ENCODE assay signal across 14 cellular contexts in the genomic region with DNA sequence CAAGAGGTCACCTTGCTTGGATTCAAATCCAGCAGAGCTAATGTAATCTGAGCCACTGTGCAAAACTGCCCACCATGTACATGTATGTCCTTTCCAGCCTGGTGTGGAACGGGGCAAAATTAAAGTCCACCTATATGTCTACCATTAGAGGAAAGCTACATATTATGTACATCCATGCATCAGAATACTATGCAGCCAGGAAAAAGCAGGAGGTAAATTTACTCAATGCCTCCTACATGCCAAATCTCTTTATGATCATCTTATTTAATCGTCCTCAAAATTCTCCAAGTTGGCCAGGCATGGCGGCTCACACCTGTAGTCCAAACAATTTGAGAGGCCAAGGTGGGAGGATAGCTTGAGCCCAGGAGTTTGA. TPM values are rescaled to one million over a fixed set of nuclear protein-coding genes. Genes with fewer than 3 reads are reported as not detected.
DNase-seq lines count a peak whose midpoint lies in the region; ATAC-seq and TF ChIP-seq lines count a peak whose summit lies in the region.
"Had no signal": no experiment of that assay in that cellular context is flagged by ENCODE, and none has a peak within 500 bp of the region (broad histone marks: within the 10 kb centered on the region; RNA-seq: fewer than 3 reads in every experiment).

No MANE protein-coding gene starts in this region.

- no peaks in the 10 kb centered on the region for H3K36me3 ChIP-seq in BLaER1 treated with 17β-estradiol and CSF1 and Interleukin-3, amounts not matched to agents 10 nM and 100 nM
- H3K36me3 ChIP-seq in DND-41 (ENCODE audit: insufficient read depth, low read length) (no peaks in the 10 kb centered on the region), transverse colon (no peaks in the 10 kb centered on the region)
- H3K36me3 ChIP-seq: cardiac muscle cell, thyroid gland had no signal

- H4K20me1 ChIP-seq in BLaER1 treated with 17β-estradiol and CSF1 and Interleukin-3, amounts not matched to agents 10 nM and 100 nM, result no peaks in the 10 kb centered on the region
- 0 out of 2 replicates have a peak, but pooled peaks cover 2% of the 10 kb centered on the region for H4K20me1 ChIP-seq in DND-41 (ENCODE audit: insufficient read depth, low read length)

- H3K4me1 ChIP-seq in BLaER1 treated with 17β-estradiol and CSF1 and Interleukin-3, amounts not matched to agents 10 nM and 100 nM, result peaks cover 16 to 89% (median 47%) of the 10 kb centered on the region in 10 experiments
- H3K4me1 ChIP-seq in DND-41 (ENCODE audit: insufficient read depth, low read length) (peaks cover 24% of the 10 kb centered on the region), transverse colon (peaks cover 0 to 6% (median 3%) of the 10 kb centered on the region in 4 donors)
- H3K4me1 ChIP-seq: thyroid gland had no signal

- DNase-seq in DND-41 (no peak), memory B cell (ENCODE audit: low spot score in 2 of 2) (no peak), transverse colon (no peak), NCI-H1048 (lab: John Stamatoyannopoulos, UW) (no peak), GM13976 (ENCODE audit: low spot score) (no peak)
- DNase-seq: NCI-H774 had no signal

- peak overlapping the region in 2 of 11 experiments; percentile 57 to 74; a peak in 2 of 22 replicates for H3K9ac ChIP-seq in BLaER1 treated with 17β-estradiol and CSF1 and Interleukin-3, amounts not matched to agents 10 nM and 100 nM
- H3K9ac ChIP-seq in DND-41 (ENCODE audit: low read depth, low read length), result no peak overlapping the region

- no peaks in the 10 kb centered on the region for H3K27me3 Mint-ChIP-seq in activated T-helper 17 cell treated with anti-CD3 and anti-CD28 coated beads, Interleukin-2, amount 50 U/mL, for 72 hours
- H3K27me3 Mint-ChIP-seq in memory B cell, result no peaks in the 10 kb centered on the region

- in situ Hi-C loops in transverse colon (cut with MboI; ENCODE audit: low pct_ligation_motif_present in 1 of 4, low pct_unique_long_range_greater_than_20kb in 1 of 4, low sequenced_read_pairs in 3 of 4) (no loop called here), GM13976 (cut with MboI; ENCODE audit: low sequenced_read_pairs, unreplicated experiment) (no loop called here)

- 60 to 95% methylated on average over 1 to 3 of the region's 3 CpGs for WGBS in transverse colon (ENCODE audit: low coverage in 1 of 2), 2 donors

- H2AFZ ChIP-seq in DND-41 (ENCODE audit: low read depth, low read length), result no peak overlapping the region
- H2AFZ ChIP-seq: hepatocyte had no signal

- H3K9me3 ChIP-seq in BLaER1 treated with 17β-estradiol and CSF1 and Interleukin-3, amounts not matched to agents 10 nM and 100 nM (replicated peaks in 1 of 11), result no peaks in the 10 kb centered on the region
- H3K9me3 ChIP-seq in DND-41 (ENCODE audit: insufficient read depth, low read length, severe bottlenecking), result no peaks in the 10 kb centered on the region
- H3K9me3 ChIP-seq in transverse colon, result no peaks in the 10 kb centered on the region
- H3K9me3 ChIP-seq: thyroid gland had no signal

- no peaks in the 10 kb centered on the region for H3K79me2 ChIP-seq in DND-41 (ENCODE audit: insufficient read depth, low read length)
- H3K79me2 ChIP-seq: hepatocyte had no signal

- ATAC-seq in DND-41 (ENCODE audit: insufficient read depth, low read depth) (no peak), memory B cell (ENCODE audit: low read depth) (no peak)
- no peak for ATAC-seq in activated T-helper 17 cell treated with anti-CD3 and anti-CD28 coated beads, Interleukin-2, amount 50 U/mL, for 72 hours (replicated peaks)

- TF ChIP-seq POLR2A in transverse colon (IDR thresholded peaks at IDR 0.05), result no peak

- no peaks in the 10 kb centered on the region for H3K36me3 Mint-ChIP-seq in activated T-helper 17 cell treated with anti-CD3 and anti-CD28 coated beads, Interleukin-2, amount 50 U/mL, for 72 hours (ENCODE audit: low read depth)
- H3K36me3 Mint-ChIP-seq in memory B cell, result no peaks in the 10 kb centered on the region
- H3K36me3 Mint-ChIP-seq: CD14-positive monocyte had no signal

- no peak for TF ChIP-seq EP300 in transverse colon (IDR thresholded peaks at IDR 0.05; ENCODE audit: low read depth)

- peak overlapping the region in 1 of 10 experiments; percentile 14; a peak in 1 of 20 replicates for H3K4me3 ChIP-seq in BLaER1 treated with 17β-estradiol and CSF1 and Interleukin-3, amounts not matched to agents 10 nM and 100 nM
- H3K4me3 ChIP-seq in DND-41 (ENCODE audit: low read depth in 1 of 2, low read length in 2 of 2) (no peak overlapping the region), transverse colon (no peak overlapping the region)
- H3K4me3 ChIP-seq: cardiac muscle cell, hepatocyte, thyroid gland had no signal

- H3K4me2 ChIP-seq in BLaER1 treated with 17β-estradiol and CSF1 and Interleukin-3, amounts not matched to agents 10 nM and 100 nM, result peak overlapping the region; percentile 61 to 91 (median 79)
- H3K4me2 ChIP-seq in DND-41 (ENCODE audit: insufficient read depth, low read length), result peak overlapping the region; percentile 40
- H3K4me2 ChIP-seq: hepatocyte had no signal

- intact Hi-C loops in transverse colon (cut with DNase I; ENCODE audit: low total_unique reads), result no loop called here

- H3K27ac Mint-ChIP-seq in activated T-helper 17 cell treated with anti-CD3 and anti-CD28 coated beads, Interleukin-2, amount 50 U/mL, for 72 hours, result no peak overlapping the region
- H3K27ac Mint-ChIP-seq in memory B cell, result no peak overlapping the region

- H3K4me3 Mint-ChIP-seq in activated T-helper 17 cell treated with anti-CD3 and anti-CD28 coated beads, Interleukin-2, amount 50 U/mL, for 72 hours, result peak overlapping the region; percentile 58
- H3K4me3 Mint-ChIP-seq in memory B cell, result peak overlapping the region; percentile 66

- TF ChIP-seq CTCF in DND-41 (IDR thresholded peaks at IDR 0.05; ENCODE audit: borderline replicate concordance, extremely low read depth, low read length, poor library complexity, severe bottlenecking) (no peak), transverse colon (IDR thresholded peaks at IDR 0.05) (no peak), GM13976 (IDR thresholded peaks at IDR 0.05; ENCODE audit: borderline replicate concordance, control extremely low read depth, extremely low read depth, insufficient read depth, missing control alignments) (no peak)

- H3K4me1 Mint-ChIP-seq in activated T-helper 17 cell treated with anti-CD3 and anti-CD28 coated beads, Interleukin-2, amount 50 U/mL, for 72 hours, result peaks cover 33% of the 10 kb centered on the region
- H3K4me1 Mint-ChIP-seq in memory B cell, result peaks cover 25% of the 10 kb centered on the region

- no peaks in the 10 kb centered on the region for H3K27me3 ChIP-seq in BLaER1 treated with 17β-estradiol and CSF1 and Interleukin-3, amounts not matched to agents 10 nM and 100 nM
- H3K27me3 ChIP-seq in DND-41 (ENCODE audit: insufficient read depth, low read length, poor library complexity), result no peaks in the 10 kb centered on the region
- no peaks in the 10 kb centered on the region for H3K27me3 ChIP-seq in transverse colon
- H3K27me3 ChIP-seq: cardiac muscle cell, hepatocyte, thyroid gland had no signal

- no peaks in the 10 kb centered on the region for H3K9me3 Mint-ChIP-seq in activated T-helper 17 cell treated with anti-CD3 and anti-CD28 coated beads, Interleukin-2, amount 50 U/mL, for 72 hours
- H3K9me3 Mint-ChIP-seq in memory B cell, result no peaks in the 10 kb centered on the region
- H3K9me3 Mint-ChIP-seq: CD14-positive monocyte had no signal

- peak overlapping the region in 9 of 11 experiments; percentile 56 to 87 (median 75); a peak in 16 of 22 replicates for H3K27ac ChIP-seq in BLaER1 treated with 17β-estradiol and CSF1 and Interleukin-3, amounts not matched to agents 10 nM and 100 nM
- H3K27ac ChIP-seq in DND-41 (ENCODE audit: low read length) (peak overlapping the region; percentile 3; the same call in 1 of the 2 replicates), transverse colon (no peak overlapping the region)
- H3K27ac ChIP-seq: cardiac muscle cell, thyroid gland had no signal

RNA-seq across cellular contexts. Expression of a gene that starts 6.3 kb away (rescaled TPM):
- total RNA-seq in activated T-helper 17 cell treated with anti-CD3 and anti-CD28 coated beads, Interleukin-2, amount 50 U/mL, for 72 hours, result not detected
- total RNA-seq in transverse colon, result not detected
- total RNA-seq: cardiac muscle cell, Daoy, hepatocyte, omental fat pad had no signal

RNA-seq across cellular contexts. Expression of a gene that starts 24.9 kb away (rescaled TPM):
- 10 to 100 TPM in 1 of 2 donors, under 1 TPM in 1; 0.37 to 13.6 TPM for total RNA-seq in activated T-helper 17 cell treated with anti-CD3 and anti-CD28 coated beads, Interleukin-2, amount 50 U/mL, for 72 hours
- 10 to 100 TPM in 3 of 4 donors, 1 to 10 TPM in 1; 2.8 to 41.9 (median 22.3) TPM for total RNA-seq in transverse colon
- total RNA-seq: omental fat pad, thyroid gland had no signal

RNA-seq across cellular contexts. Expression of a gene that starts 31.8 kb away (rescaled TPM):
- total RNA-seq in activated T-helper 17 cell treated with anti-CD3 and anti-CD28 coated beads, Interleukin-2, amount 50 U/mL, for 72 hours, result not detected
- not detected for total RNA-seq in transverse colon
- total RNA-seq: Daoy, omental fat pad, thyroid gland had no signal

RNA-seq across cellular contexts. Expression of a gene that starts 53.3 kb away (rescaled TPM):
- 10 to 100 TPM; 55.7 to 56.6 TPM for total RNA-seq in activated T-helper 17 cell treated with anti-CD3 and anti-CD28 coated beads, Interleukin-2, amount 50 U/mL, for 72 hours
- total RNA-seq in transverse colon, result 100 to 1,000 TPM in 3 of 4 donors, 10 to 100 TPM in 1; 83.4 to 204 (median 131) TPM

Comparison
In these comparisons a context has a peak if more than half of its experiments do, and no peak if none do; other contexts are left out.
1. H3K27ac ChIP-seq: peak in BLaER1 treated with 17β-estradiol and CSF1 and Interleukin-3, amounts not matched to agents 10 nM and 100 nM (9 of 11) and DND-41 (single experiment); none in transverse colon (0 of 4).